11 cellular contexts compared by ENCODE assay signal in genomic region chr6:131916847-131917246, GRCh38.
"Had no signal": no experiment of that assay in that cellular context is flagged by ENCODE, and none has a peak within 500 bp of the region (broad histone marks: within the 10 kb centered on the region; RNA-seq: fewer than 3 reads in every experiment).

No MANE protein-coding gene starts in this region.

- H3K4me3 ChIP-seq: hepatocyte had no signal

- H3K79me2 ChIP-seq: hepatocyte had no signal

- H3K4me1 Mint-ChIP-seq: endodermal cell had no signal

- H3K27ac Mint-ChIP-seq: endodermal cell had no signal

- DNase-seq: activated CD4-positive, alpha-beta T cell treated with anti-CD3 and anti-CD28 coated beads for 4 hours; activated naive CD4-positive, alpha-beta T cell treated with anti-CD3 and anti-CD28 coated beads, Interleukin-2, amount 50 U/mL, for 16 hours; amygdala; endodermal cell; erythroblast; kidney glomerular epithelial cell; mesendoderm; T-helper 9 cell; WERI-Rb-1 had no signal

- H3K36me3 ChIP-seq: WERI-Rb-1 had no signal

- H2AFZ ChIP-seq: hepatocyte had no signal

- H3K4me3 Mint-ChIP-seq: endodermal cell, nephron had no signal

- H3K4me2 ChIP-seq: hepatocyte had no signal

- H3K27me3 ChIP-seq: hepatocyte had no signal

- H3K27ac ChIP-seq: hepatocyte, WERI-Rb-1 had no signal
